Comparison of ENCODE assay signal across 1 cellular context in the genomic region with DNA sequence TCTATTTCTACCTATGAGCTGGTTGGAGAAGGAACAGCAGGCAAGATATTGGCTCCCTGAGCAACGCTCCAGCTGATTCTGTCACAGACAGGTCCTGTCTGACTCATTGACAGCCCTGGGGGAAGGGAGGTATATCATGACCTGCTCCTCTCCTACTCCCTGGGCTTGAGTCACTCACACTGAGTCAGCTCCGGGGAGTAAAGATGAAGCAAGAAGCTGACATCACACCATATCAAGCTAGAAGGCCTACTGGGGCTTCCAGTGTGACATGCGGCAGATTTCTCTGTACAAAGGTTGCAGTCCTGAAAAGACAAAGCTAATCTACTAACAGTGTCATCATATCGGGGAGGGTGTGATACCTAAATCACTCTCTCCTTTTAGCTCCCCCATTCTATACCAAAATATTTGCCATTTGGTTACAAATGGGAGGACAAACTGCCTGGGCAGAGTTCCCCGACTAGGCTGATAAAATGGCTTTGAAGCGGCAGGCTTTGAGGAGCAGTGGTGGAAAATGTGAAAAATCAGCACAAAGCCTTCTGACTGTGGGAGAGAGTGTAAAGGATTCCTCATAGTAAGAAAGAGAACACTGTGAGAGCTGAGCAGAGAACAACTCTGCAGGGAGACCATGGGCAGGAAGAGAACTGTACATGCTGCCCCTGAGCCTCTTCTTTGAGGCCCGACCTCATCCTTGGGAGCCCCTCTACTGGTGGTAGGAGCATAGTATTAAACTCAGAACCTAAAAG.
TF ChIP-seq lines count a peak whose summit lies in the region.

No MANE protein-coding gene starts in this region.

TF ChIP-seq in K562, 482 proteins besides CTCF, POLR2A, EP300 and RAD21 (continued from another document and continues in another):
- TF ChIP-seq TAF1 (IDR thresholded peaks at IDR 0.05; ENCODE audit: control insufficient read depth, extremely low read depth, insufficient read depth, low read length, severe bottlenecking) (peak; percentile 30), CREB5 (CRISPR knock-in tag; IDR thresholded peaks at IDR 0.05) (no peak), LEF1 (IDR thresholded peaks at IDR 0.05) (peak; percentile 94), BCOR (IDR thresholded peaks at IDR 0.05) (no peak), GABPA (tag; conservative IDR thresholded peaks at IDR 0.05; ENCODE audit: low read depth) (peak; percentile 45), RBBP5 (IDR thresholded peaks at IDR 0.05; ENCODE audit: borderline replicate concordance, insufficient read depth, low read length, poor library complexity, severe bottlenecking) (peak; percentile 10), CBFA2T3 (IDR thresholded peaks at IDR 0.05) (peak; percentile 73), BCLAF1 (IDR thresholded peaks at IDR 0.05; ENCODE audit: borderline replicate concordance in 1 of 2, control insufficient read depth in 1 of 2, low read depth in 2 of 2, low read length in 1 of 2) (no peak), MYNN (IDR thresholded peaks at IDR 0.05) (peak; percentile 97), MYNN (CRISPR knock-in tag; IDR thresholded peaks at IDR 0.05) (no peak), CBFA2T2 (conservative IDR thresholded peaks at IDR 0.05) (peak; percentile 42; the same call in 1 of the 2 replicates), ATF7 (IDR thresholded peaks at IDR 0.05) (peak; percentile 99), NKRF (IDR thresholded peaks at IDR 0.05; ENCODE audit: borderline replicate concordance) (peak; percentile 97), GTF2F1 (IDR thresholded peaks at IDR 0.05; ENCODE audit: low read depth, low read length) (no peak), HEY1 (CRISPR knock-in tag; IDR thresholded peaks at IDR 0.05; ENCODE audit: borderline replicate concordance) (no peak), COPS2 (conservative IDR thresholded peaks at IDR 0.05) (no peak), ARID2 (IDR thresholded peaks at IDR 0.05) (no peak), GABPB1 (CRISPR knock-in tag; IDR thresholded peaks at IDR 0.05) (peak; percentile 45; the same call in 1 of the 2 replicates), ZNF134 (CRISPR knock-in tag; conservative IDR thresholded peaks at IDR 0.05) (no peak), GTF2E2 (tag; IDR thresholded peaks at IDR 0.05) (0 out of 2 replicates have a peak, but pooled peaks have one; percentile 16), TRIM24 (IDR thresholded peaks at IDR 0.05) (peak; percentile 88 to 93), L3MBTL2 (IDR thresholded peaks at IDR 0.05) (peak; percentile 94), MTA3 (IDR thresholded peaks at IDR 0.05; ENCODE audit: borderline replicate concordance) (peak; percentile 86), TAL1 (IDR thresholded peaks at IDR 0.05) (peak; percentile 33; the same call in 1 of the 2 replicates), POLR2H (tag; IDR thresholded peaks at IDR 0.05; ENCODE audit: low read depth) (peak; percentile 69), ZFP30 (CRISPR knock-in tag; IDR thresholded peaks at IDR 0.05; ENCODE audit: borderline replicate concordance) (no peak), CC2D1A (IDR thresholded peaks at IDR 0.05) (0 out of 2 replicates have a peak, but pooled peaks have one; percentile 8)
- TF ChIP-seq, protein P1, sequence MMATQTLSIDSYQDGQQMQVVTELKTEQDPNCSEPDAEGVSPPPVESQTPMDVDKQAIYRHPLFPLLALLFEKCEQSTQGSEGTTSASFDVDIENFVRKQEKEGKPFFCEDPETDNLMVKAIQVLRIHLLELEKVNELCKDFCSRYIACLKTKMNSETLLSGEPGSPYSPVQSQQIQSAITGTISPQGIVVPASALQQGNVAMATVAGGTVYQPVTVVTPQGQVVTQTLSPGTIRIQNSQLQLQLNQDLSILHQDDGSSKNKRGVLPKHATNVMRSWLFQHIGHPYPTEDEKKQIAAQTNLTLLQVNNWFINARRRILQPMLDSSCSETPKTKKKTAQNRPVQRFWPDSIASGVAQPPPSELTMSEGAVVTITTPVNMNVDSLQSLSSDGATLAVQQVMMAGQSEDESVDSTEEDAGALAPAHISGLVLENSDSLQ (IDR thresholded peaks at IDR 0.05), result peak; percentile 96
- TF ChIP-seq, protein P2, sequence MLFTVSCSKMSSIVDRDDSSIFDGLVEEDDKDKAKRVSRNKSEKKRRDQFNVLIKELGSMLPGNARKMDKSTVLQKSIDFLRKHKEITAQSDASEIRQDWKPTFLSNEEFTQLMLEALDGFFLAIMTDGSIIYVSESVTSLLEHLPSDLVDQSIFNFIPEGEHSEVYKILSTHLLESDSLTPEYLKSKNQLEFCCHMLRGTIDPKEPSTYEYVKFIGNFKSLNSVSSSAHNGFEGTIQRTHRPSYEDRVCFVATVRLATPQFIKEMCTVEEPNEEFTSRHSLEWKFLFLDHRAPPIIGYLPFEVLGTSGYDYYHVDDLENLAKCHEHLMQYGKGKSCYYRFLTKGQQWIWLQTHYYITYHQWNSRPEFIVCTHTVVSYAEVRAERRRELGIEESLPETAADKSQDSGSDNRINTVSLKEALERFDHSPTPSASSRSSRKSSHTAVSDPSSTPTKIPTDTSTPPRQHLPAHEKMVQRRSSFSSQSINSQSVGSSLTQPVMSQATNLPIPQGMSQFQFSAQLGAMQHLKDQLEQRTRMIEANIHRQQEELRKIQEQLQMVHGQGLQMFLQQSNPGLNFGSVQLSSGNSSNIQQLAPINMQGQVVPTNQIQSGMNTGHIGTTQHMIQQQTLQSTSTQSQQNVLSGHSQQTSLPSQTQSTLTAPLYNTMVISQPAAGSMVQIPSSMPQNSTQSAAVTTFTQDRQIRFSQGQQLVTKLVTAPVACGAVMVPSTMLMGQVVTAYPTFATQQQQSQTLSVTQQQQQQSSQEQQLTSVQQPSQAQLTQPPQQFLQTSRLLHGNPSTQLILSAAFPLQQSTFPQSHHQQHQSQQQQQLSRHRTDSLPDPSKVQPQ (CRISPR knock-in tag; IDR thresholded peaks at IDR 0.05; ENCODE audit: borderline replicate concordance), result no peak
- TF ChIP-seq, protein P3, sequence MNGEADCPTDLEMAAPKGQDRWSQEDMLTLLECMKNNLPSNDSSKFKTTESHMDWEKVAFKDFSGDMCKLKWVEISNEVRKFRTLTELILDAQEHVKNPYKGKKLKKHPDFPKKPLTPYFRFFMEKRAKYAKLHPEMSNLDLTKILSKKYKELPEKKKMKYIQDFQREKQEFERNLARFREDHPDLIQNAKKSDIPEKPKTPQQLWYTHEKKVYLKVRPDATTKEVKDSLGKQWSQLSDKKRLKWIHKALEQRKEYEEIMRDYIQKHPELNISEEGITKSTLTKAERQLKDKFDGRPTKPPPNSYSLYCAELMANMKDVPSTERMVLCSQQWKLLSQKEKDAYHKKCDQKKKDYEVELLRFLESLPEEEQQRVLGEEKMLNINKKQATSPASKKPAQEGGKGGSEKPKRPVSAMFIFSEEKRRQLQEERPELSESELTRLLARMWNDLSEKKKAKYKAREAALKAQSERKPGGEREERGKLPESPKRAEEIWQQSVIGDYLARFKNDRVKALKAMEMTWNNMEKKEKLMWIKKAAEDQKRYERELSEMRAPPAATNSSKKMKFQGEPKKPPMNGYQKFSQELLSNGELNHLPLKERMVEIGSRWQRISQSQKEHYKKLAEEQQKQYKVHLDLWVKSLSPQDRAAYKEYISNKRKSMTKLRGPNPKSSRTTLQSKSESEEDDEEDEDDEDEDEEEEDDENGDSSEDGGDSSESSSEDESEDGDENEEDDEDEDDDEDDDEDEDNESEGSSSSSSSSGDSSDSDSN (IDR thresholded peaks at IDR 0.05; ENCODE audit: borderline replicate concordance in 1 of 2, low read depth in 2 of 2, low read length in 2 of 2), result peak in 1 of 2 experiments; percentile 93; a peak in 2 of 4 replicates
- TF ChIP-seq, protein P4, sequence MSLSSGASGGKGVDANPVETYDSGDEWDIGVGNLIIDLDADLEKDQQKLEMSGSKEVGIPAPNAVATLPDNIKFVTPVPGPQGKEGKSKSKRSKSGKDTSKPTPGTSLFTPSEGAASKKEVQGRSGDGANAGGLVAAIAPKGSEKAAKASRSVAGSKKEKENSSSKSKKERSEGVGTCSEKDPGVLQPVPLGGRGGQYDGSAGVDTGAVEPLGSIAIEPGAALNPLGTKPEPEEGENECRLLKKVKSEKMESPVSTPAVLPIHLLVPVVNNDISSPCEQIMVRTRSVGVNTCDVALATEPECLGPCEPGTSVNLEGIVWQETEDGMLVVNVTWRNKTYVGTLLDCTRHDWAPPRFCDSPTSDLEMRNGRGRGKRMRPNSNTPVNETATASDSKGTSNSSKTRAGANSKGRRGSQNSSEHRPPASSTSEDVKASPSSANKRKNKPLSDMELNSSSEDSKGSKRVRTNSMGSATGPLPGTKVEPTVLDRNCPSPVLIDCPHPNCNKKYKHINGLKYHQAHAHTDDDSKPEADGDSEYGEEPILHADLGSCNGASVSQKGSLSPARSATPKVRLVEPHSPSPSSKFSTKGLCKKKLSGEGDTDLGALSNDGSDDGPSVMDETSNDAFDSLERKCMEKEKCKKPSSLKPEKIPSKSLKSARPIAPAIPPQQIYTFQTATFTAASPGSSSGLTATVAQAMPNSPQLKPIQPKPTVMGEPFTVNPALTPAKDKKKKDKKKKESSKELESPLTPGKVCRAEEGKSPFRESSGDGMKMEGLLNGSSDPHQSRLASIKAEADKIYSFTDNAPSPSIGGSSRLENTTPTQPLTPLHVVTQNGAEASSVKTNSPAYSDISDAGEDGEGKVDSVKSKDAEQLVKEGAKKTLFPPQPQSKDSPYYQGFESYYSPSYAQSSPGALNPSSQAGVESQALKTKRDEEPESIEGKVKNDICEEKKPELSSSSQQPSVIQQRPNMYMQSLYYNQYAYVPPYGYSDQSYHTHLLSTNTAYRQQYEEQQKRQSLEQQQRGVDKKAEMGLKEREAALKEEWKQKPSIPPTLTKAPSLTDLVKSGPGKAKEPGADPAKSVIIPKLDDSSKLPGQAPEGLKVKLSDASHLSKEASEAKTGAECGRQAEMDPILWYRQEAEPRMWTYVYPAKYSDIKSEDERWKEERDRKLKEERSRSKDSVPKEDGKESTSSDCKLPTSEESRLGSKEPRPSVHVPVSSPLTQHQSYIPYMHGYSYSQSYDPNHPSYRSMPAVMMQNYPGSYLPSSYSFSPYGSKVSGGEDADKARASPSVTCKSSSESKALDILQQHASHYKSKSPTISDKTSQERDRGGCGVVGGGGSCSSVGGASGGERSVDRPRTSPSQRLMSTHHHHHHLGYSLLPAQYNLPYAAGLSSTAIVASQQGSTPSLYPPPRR (CRISPR knock-in tag; IDR thresholded peaks at IDR 0.05; ENCODE audit: borderline replicate concordance), result 0 out of 2 replicates have a peak, but pooled peaks have one; percentile 48
- TF ChIP-seq, protein P5, sequence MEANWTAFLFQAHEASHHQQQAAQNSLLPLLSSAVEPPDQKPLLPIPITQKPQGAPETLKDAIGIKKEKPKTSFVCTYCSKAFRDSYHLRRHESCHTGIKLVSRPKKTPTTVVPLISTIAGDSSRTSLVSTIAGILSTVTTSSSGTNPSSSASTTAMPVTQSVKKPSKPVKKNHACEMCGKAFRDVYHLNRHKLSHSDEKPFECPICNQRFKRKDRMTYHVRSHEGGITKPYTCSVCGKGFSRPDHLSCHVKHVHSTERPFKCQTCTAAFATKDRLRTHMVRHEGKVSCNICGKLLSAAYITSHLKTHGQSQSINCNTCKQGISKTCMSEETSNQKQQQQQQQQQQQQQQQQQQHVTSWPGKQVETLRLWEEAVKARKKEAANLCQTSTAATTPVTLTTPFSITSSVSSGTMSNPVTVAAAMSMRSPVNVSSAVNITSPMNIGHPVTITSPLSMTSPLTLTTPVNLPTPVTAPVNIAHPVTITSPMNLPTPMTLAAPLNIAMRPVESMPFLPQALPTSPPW (CRISPR knock-in tag; IDR thresholded peaks at IDR 0.05), result peak; percentile 61; the same call in 1 of the 2 replicates
- TF ChIP-seq, protein P6, sequence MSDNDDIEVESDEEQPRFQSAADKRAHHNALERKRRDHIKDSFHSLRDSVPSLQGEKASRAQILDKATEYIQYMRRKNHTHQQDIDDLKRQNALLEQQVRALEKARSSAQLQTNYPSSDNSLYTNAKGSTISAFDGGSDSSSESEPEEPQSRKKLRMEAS (CRISPR knock-in tag; IDR thresholded peaks at IDR 0.05), result peak; percentile 24; the same call in 1 of the 2 replicates
